Comparison of ENCODE assay signal across 25 cellular contexts in the genomic region with DNA sequence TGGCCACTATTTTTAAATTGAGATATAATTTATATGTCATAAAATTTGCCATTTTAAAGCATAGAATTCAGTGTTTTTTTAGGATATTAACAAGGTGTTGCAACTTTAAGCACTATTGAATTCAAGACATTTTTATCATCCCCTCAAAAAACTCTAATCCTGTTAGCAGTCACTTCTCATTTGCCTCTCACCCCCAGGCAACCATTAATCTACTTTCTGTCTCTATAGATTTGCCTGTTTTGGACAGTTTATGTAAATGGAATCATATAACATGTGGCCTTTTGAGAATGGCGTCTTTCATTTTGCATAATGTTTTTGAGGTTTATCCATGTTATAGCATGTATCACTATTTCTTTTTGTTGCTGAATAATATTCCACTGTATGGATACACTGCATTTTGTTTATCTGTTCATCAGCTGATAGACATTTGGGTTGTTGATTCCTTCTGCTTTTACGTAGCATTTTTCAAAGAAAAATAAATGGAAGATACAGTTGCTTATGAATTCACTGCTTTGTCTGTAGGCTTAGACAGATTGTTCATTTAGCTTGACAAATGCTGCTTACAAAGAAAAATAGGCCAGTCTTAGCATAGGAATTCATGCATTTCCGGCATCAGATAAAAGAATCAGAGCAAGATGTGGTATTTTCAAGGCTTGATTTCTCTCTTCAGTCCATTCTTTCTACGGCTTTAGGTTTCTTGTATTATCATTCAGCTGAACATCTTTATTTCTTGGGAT. TPM values are rescaled to one million over a fixed set of nuclear protein-coding genes. Genes with fewer than 3 reads are reported as not detected.
A peak's percentile ranks its signal among the peaks of the same experiment; 100 is the strongest.
DNase-seq lines count a peak whose midpoint lies in the region; ATAC-seq and TF ChIP-seq lines count a peak whose summit lies in the region.
"Had no signal": no experiment of that assay in that cellular context is flagged by ENCODE, and none has a peak within 500 bp of the region (broad histone marks: within the 10 kb centered on the region; RNA-seq: fewer than 3 reads in every experiment).

No MANE protein-coding gene starts in this region.

- BruUV-seq in MCF 10A (replicated peaks; lab: Mats Ljungman, UMichigan) = no TSS peak

- peaks cover 6 to 30% of the 10 kb centered on the region in 2 donors for H3K36me3 Mint-ChIP-seq in activated T-cell treated with anti-CD3 and anti-CD28 coated beads, Interleukin-2, amount 50 U/mL, for 72 hours (ENCODE audit: insufficient read depth in 2 of 2)
- H3K36me3 Mint-ChIP-seq in MCF 10A (ENCODE audit: insufficient read depth, unreplicated experiment) = peaks cover 37% of the 10 kb centered on the region

- H3K36me3 ChIP-seq in mesodermal cell (ENCODE audit: control insufficient read depth, insufficient read depth, low read length) (peaks cover 26% of the 10 kb centered on the region), tibial nerve (no peaks in the 10 kb centered on the region)

- peak overlapping the region; percentile 12 for H3K27ac ChIP-seq in mesodermal cell (ENCODE audit: low read depth, low read length, severe bottlenecking)
- peak overlapping the region in 3 of 4 donors; percentile 14 to 69 (median 69) for H3K27ac ChIP-seq in tibial nerve
- H3K27ac ChIP-seq: foreskin keratinocyte, hepatocyte had no signal

- WGBS in mesodermal cell (ENCODE audit: insufficient coverage in 2 of 2), 2 experiments = 83 to 100% methylated on average over 1 to 2 of the region's 4 CpGs
- 40 to 41% methylated on average over 4 of the region's 4 CpGs for WGBS in tibial nerve, 2 donors

- H3K27ac Mint-ChIP-seq in activated T-cell treated with anti-CD3 and anti-CD28 coated beads, Interleukin-2, amount 50 U/mL, for 72 hours = peak overlapping the region; percentile 82
- no peak overlapping the region for H3K27ac Mint-ChIP-seq in MCF 10A (ENCODE audit: low read depth, unreplicated experiment)
- H3K27ac Mint-ChIP-seq: activated B cell treated with CpG ODN at 0.5 μM for 24 hours had no signal

- no peaks in the 10 kb centered on the region for H3K27me3 Mint-ChIP-seq in activated T-cell treated with anti-CD3 and anti-CD28 coated beads, Interleukin-2, amount 50 U/mL, for 72 hours (ENCODE audit: low read depth)
- no peaks in the 10 kb centered on the region for H3K27me3 Mint-ChIP-seq in MCF 10A (ENCODE audit: insufficient read depth, unreplicated experiment)
- H3K27me3 Mint-ChIP-seq: activated B cell treated with CpG ODN at 0.5 μM for 24 hours; activated CD4-positive, alpha-beta memory T cell treated with anti-CD3 and anti-CD28 coated beads for 36 hours had no signal

- no peak overlapping the region for H3K4me3 ChIP-seq in mesodermal cell (ENCODE audit: extremely low read depth, insufficient read depth, low read length, poor library complexity, severe bottlenecking)
- H3K4me3 ChIP-seq in tibial nerve = no peak overlapping the region
- H3K4me3 ChIP-seq: hepatocyte, MG63, mucosa of descending colon had no signal

- no peak for TF ChIP-seq POLR2A in tibial nerve (IDR thresholded peaks at IDR 0.05)

- H3K4me3 Mint-ChIP-seq in activated T-cell treated with anti-CD3 and anti-CD28 coated beads, Interleukin-2, amount 50 U/mL, for 72 hours = no peak overlapping the region
- H3K4me3 Mint-ChIP-seq in MCF 10A (ENCODE audit: unreplicated experiment) = no peak overlapping the region
- H3K4me3 Mint-ChIP-seq: activated B cell treated with CpG ODN at 0.5 μM for 24 hours; activated CD4-positive, alpha-beta memory T cell treated with anti-CD3 and anti-CD28 coated beads for 36 hours had no signal

- TF ChIP-seq CTCF in tibial nerve (IDR thresholded peaks at IDR 0.05) = no peak
- no peak for TF ChIP-seq CTCF in MCF 10A (IDR thresholded peaks at IDR 0.05; ENCODE audit: unreplicated experiment)

- no peaks in the 10 kb centered on the region for H3K27me3 ChIP-seq in tibial nerve
- H3K27me3 ChIP-seq: foreskin keratinocyte, hepatocyte, MG63 had no signal

- CTCF ChIA-PET in MCF 10A (lab: Yijun Ruan, JAX) = interaction anchor here (0.6 to 3.8 kb wide), 12 partner anchors 8 to 292 kb away, joined by 3 to 24 read pairs (median 6); no protein-coding TSS in a partner anchor

- intact Hi-C loops in MCF 10A (cut with micrococcal nuclease) = no loop called here

- ATAC-seq in activated T-cell treated with anti-CD3 and anti-CD28 coated beads, Interleukin-2, amount 50 U/mL, for 72 hours (replicated peaks in 1 of 2) = no peak
- ATAC-seq in SK-N-SH treated with all-trans-retinoic acid at 6 μM for 48 hours = peak; percentile 16; the same call in 2 of the 3 replicates
- no peak for ATAC-seq in HG02870 (IDR thresholded peaks at IDR 0.05; ENCODE audit: unreplicated experiment)
- ATAC-seq: foreskin keratinocyte, mucosa of descending colon had no signal

- no peak for DNase-seq in activated T-cell treated with anti-CD3 and anti-CD28 coated beads, Interleukin-2, amount 50 U/mL, for 72 hours
- no peak for DNase-seq in activated T-cell treated with anti-CD3 and anti-CD28 coated beads, Interleukin-2, amount 50 U/mL, for 48 hours
- DNase-seq in tibial nerve (ENCODE audit: low spot score in 2 of 2) (no peak), NCI-H1694 (lab: John Stamatoyannopoulos, UW) (no peak), MCF 10A (ENCODE audit: unreplicated experiment) (no peak)
- DNase-seq: activated B cell treated with CpG ODN at 0.5 μM for 24 hours; activated CD4-positive, alpha-beta memory T cell treated with anti-CD3 and anti-CD28 coated beads for 36 hours; activated naive CD4-positive, alpha-beta T cell; activated T-cell treated with anti-CD3 and anti-CD28 coated beads for 4 hours; aorta; caudate nucleus; foreskin keratinocyte; GOT3; MG63; mucosa of descending colon; NCI-H146; NCI-H2171; NCI-H524; stimulated activated CD4-positive, alpha-beta T cell treated with anti-CD3 and anti-CD28 coated beads, Interleukin-2, amount 100 ng/mL, for 48 hours; stimulated activated naive CD4-positive, alpha-beta T cell; T-helper 9 cell had no signal

- TF ChIP-seq EP300 in tibial nerve (IDR thresholded peaks at IDR 0.05) = no peak

- POLR2A ChIA-PET in MCF 10A (lab: Yijun Ruan, JAX) = interaction anchor here (0.7 to 6.6 kb wide), 13 partner anchors 7 to 86 kb away, joined by 3 to 68 read pairs (median 5); no protein-coding TSS in a partner anchor

- H3K9me3 ChIP-seq in mesodermal cell (ENCODE audit: control insufficient read depth, low read length) = no peaks in the 10 kb centered on the region
- H3K9me3 ChIP-seq in tibial nerve = no peaks in the 10 kb centered on the region
- H3K9me3 ChIP-seq: MG63, mucosa of descending colon had no signal

- no peaks in the 10 kb centered on the region for H3K9me3 Mint-ChIP-seq in activated T-cell treated with anti-CD3 and anti-CD28 coated beads, Interleukin-2, amount 50 U/mL, for 72 hours
- no peaks in the 10 kb centered on the region for H3K9me3 Mint-ChIP-seq in MCF 10A (ENCODE audit: unreplicated experiment)
- H3K9me3 Mint-ChIP-seq: activated B cell treated with CpG ODN at 0.5 μM for 24 hours; activated CD4-positive, alpha-beta memory T cell treated with anti-CD3 and anti-CD28 coated beads for 36 hours had no signal

- H3K4me1 ChIP-seq in mesodermal cell (ENCODE audit: control insufficient read depth, insufficient read depth, low read length, poor library complexity, severe bottlenecking) (peaks cover 23% of the 10 kb centered on the region), tibial nerve (peaks cover 0 to 74% (median 13%) of the 10 kb centered on the region in 4 donors)

- peaks cover 47% of the 10 kb centered on the region for H3K4me1 Mint-ChIP-seq in activated T-cell treated with anti-CD3 and anti-CD28 coated beads, Interleukin-2, amount 50 U/mL, for 72 hours (ENCODE audit: low read depth)
- H3K4me1 Mint-ChIP-seq in MCF 10A (ENCODE audit: insufficient read depth, unreplicated experiment) = peaks cover 36% of the 10 kb centered on the region

TF ChIP-seq in SK-N-SH treated with all-trans-retinoic acid at 6 μM for 48 hours, 23 proteins besides CTCF, POLR2A, EP300 and RAD21:
- TF ChIP-seq, protein P1, sequence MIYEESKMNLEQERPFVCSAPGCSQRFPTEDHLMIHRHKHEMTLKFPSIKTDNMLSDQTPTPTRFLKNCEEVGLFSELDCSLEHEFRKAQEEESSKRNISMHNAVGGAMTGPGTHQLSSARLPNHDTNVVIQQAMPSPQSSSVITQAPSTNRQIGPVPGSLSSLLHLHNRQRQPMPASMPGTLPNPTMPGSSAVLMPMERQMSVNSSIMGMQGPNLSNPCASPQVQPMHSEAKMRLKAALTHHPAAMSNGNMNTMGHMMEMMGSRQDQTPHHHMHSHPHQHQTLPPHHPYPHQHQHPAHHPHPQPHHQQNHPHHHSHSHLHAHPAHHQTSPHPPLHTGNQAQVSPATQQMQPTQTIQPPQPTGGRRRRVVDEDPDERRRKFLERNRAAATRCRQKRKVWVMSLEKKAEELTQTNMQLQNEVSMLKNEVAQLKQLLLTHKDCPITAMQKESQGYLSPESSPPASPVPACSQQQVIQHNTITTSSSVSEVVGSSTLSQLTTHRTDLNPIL (CRISPR knock-in tag; IDR thresholded peaks at IDR 0.05; ENCODE audit: low read depth) = no peak
- no peak for TF ChIP-seq BACH2 (CRISPR knock-in tag; IDR thresholded peaks at IDR 0.05; ENCODE audit: borderline replicate concordance)

RNA-seq across cellular contexts. Expression of a gene that starts 52.9 kb away (rescaled TPM):
- 100 to 1,000 TPM; 161 to 162 TPM for total RNA-seq in activated T-cell treated with anti-CD3 and anti-CD28 coated beads, Interleukin-2, amount 50 U/mL, for 72 hours
- polyA plus RNA-seq in mesodermal cell (2013, experiment 1 of 2) = 25.5 TPM
- 25.5 TPM for polyA plus RNA-seq in mesodermal cell (2013, experiment 2 of 2)
- total RNA-seq in tibial nerve (10 to 100 TPM; 24.3 to 28.5 (median 27.1) TPM), MCF 10A (2022) (47.7 and 51.4 TPM in 2 replicates)

RNA-seq across cellular contexts. Expression of a gene that starts 59.0 kb away (rescaled TPM):
- 10 to 100 TPM; 43.5 to 46.8 TPM for total RNA-seq in activated T-cell treated with anti-CD3 and anti-CD28 coated beads, Interleukin-2, amount 50 U/mL, for 72 hours
- 100 TPM for polyA plus RNA-seq in mesodermal cell (2013, experiment 1 of 2)
- 91.6 TPM for polyA plus RNA-seq in mesodermal cell (2013, experiment 2 of 2)
- total RNA-seq in tibial nerve (10 to 100 TPM in 3 of 4 donors, 1 to 10 TPM in 1; 5.9 to 18.0 (median 13.9) TPM), MCF 10A (2022) (55.5 and 60.0 TPM in 2 replicates)
